Comparison of ENCODE assay signal across 26 cellular contexts in the genomic region with DNA sequence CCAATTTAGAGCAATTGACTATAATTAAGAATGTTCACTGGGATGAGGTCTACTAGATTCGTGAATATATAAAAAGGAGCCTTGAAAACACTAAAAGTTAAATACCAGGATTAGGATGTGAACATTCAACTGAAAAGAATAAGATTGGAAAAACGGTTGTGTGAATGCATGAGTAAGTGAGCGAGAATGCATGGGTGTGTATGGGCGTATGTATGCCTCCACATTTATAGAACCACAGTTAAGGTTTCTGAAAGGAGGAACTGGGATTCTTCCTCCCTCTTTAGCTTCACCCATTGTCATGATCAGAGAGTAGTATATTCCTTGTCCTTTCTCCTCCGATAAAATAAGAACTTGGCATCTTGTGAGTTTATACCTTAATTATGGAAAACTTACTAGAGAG.
DNase-seq lines count a peak whose midpoint lies in the region; ATAC-seq, FAIRE-seq and TF ChIP-seq lines count a peak whose summit lies in the region.
"Had no signal": no experiment of that assay in that cellular context is flagged by ENCODE, and none has a peak within 500 bp of the region (broad histone marks: within the 10 kb centered on the region; RNA-seq: fewer than 3 reads in every experiment).

No MANE protein-coding gene starts in this region.

- peak overlapping the region; percentile 33 for H3K4me2 ChIP-seq in HCT116 (ENCODE audit: low read length)

- H4K20me1 ChIP-seq in HCT116 (ENCODE audit: insufficient read depth): no peaks in the 10 kb centered on the region

- TF ChIP-seq CTCF in HCT116 (IDR thresholded peaks at IDR 0.05 in 2 of 3, conservative IDR thresholded peaks at IDR 0.05 in 1 of 3; ENCODE audit: borderline replicate concordance in 1 of 3, insufficient read depth in 1 of 3, low read depth in 2 of 3, low read length in 2 of 3): no peak

- TF ChIP-seq POLR2A in HCT116 (IDR thresholded peaks at IDR 0.05; ENCODE audit: borderline replicate concordance, extremely low read depth, insufficient read depth, insufficient read length) (no peak), GM12891 (IDR thresholded peaks at IDR 0.05; ENCODE audit: low read depth, low read length) (no peak)

- H2AFZ ChIP-seq in HCT116 (ENCODE audit: low read depth, low read length, poor library complexity, severe bottlenecking): peak overlapping the region; percentile 9

- FAIRE-seq in GM12891 (lab: Jason Lieb, UNC): no peak
- FAIRE-seq: GM12878 had no signal

- ATAC-seq in HCT116 (0 out of 2 replicates have a peak, but pooled peaks have one; percentile 34), HG02623 (IDR thresholded peaks at IDR 0.05; ENCODE audit: unreplicated experiment) (no peak)
- ATAC-seq: activated CD8-positive, alpha-beta memory T cell treated with anti-CD3 and anti-CD28 coated beads, Interleukin-2, amount 10 ng/mL, durations not matched to agents 7 days and 5 days; GM12878; heart right ventricle; left colon had no signal

- no TSS peak for BruUV-seq in HCT116 (replicated peaks; lab: Mats Ljungman, UMichigan)

- no peaks in the 10 kb centered on the region for H3K79me2 ChIP-seq in HCT116 (ENCODE audit: insufficient read depth, low read length)

- H3K9me2 ChIP-seq in HCT116 (ENCODE audit: insufficient read depth): no peaks in the 10 kb centered on the region

- H3K9me3 ChIP-seq in HCT116 (ENCODE audit: control insufficient read depth in 1 of 2, insufficient read depth in 1 of 2, low read depth in 1 of 2, low read length in 2 of 2): no peaks in the 10 kb centered on the region
- H3K9me3 ChIP-seq: adrenal gland, prostate gland had no signal

- DNase-seq in HCT116 (ENCODE audit: low read depth, low spot score) (no peak), MV-4-11 (lab: John Stamatoyannopoulos, UW) (peak; percentile 9), astrocyte of the hippocampus (ENCODE audit: low read depth, low spot score) (peak; percentile 6), renal cortical epithelial cell (ENCODE audit: low read depth) (peak; percentile 5), dermis blood vessel endothelial cell (no peak), GM12891 (ENCODE audit: insufficient read length, low spot score) (no peak), mucosa of gallbladder (ENCODE audit: low spot score) (no peak)
- DNase-seq: activated CD4-positive, alpha-beta T cell treated with anti-CD3 and anti-CD28 coated beads, Interleukin-2, amount 10 ng/mL, durations not matched to agents 7 days and 5 days; activated CD8-positive, alpha-beta memory T cell treated with anti-CD3 and anti-CD28 coated beads, Interleukin-2, amount 10 ng/mL, durations not matched to agents 7 days and 5 days; activated naive CD4-positive, alpha-beta T cell treated with anti-CD3 and anti-CD28 coated beads for 36 hours; activated T-cell treated with anti-CD3 and anti-CD28 coated beads, Interleukin-2, amount 50 U/mL, for 48 hours; adrenal gland; CD4-positive, CD25-positive, alpha-beta regulatory T cell; DND-41; effector CD4-positive, alpha-beta T cell; foreskin melanocyte; heart right ventricle; left colon; MM.1S; NCI-H1417 treated with DMSO at 0.1 percent for 48 hours; NCI-H774; Right ventricle myocardium superior; stimulated activated naive CD4-positive, alpha-beta T cell had no signal

- H3K27me3 ChIP-seq in HCT116 (ENCODE audit: insufficient read depth, low read length): no peaks in the 10 kb centered on the region
- H3K27me3 ChIP-seq: adrenal gland, heart right ventricle had no signal

- RAD21 ChIA-PET in HCT116 (lab: Charles Lee; ENCODE audit: low non-redundant PET in 1 of 2, low total read pairs in 2 of 2, uncharacterized antibody in 2 of 2, unreplicated experiment in 2 of 2): no interaction called here

- POLR2A ChIA-PET in HCT116 (lab: Charles Lee): no interaction called here

- TF ChIP-seq RAD21 in HCT116 (IDR thresholded peaks at IDR 0.05; ENCODE audit: low read depth): no peak

- H3K9ac ChIP-seq in HCT116 (ENCODE audit: low read length): no peak overlapping the region

- H3K4me1 ChIP-seq in HCT116 (ENCODE audit: control insufficient read depth in 1 of 2, insufficient read depth in 2 of 2, low read length in 2 of 2): peaks cover 4 to 13% of the 10 kb centered on the region in 2 experiments; a peak in 3 of 4 replicates
- H3K4me1 ChIP-seq: adrenal gland, heart right ventricle, prostate gland had no signal

- no peaks in the 10 kb centered on the region for H3K36me3 ChIP-seq in HCT116 (ENCODE audit: control insufficient read depth in 1 of 2, insufficient read depth in 2 of 2, low read length in 2 of 2)
- H3K36me3 ChIP-seq: adrenal gland, heart right ventricle, prostate gland had no signal

- intact Hi-C loops in HCT116 (cut with micrococcal nuclease): no loop called here

- CTCF ChIA-PET in HCT116 (lab: Charles Lee): no interaction called here

- no peak overlapping the region for H3K27ac ChIP-seq in HCT116 (ENCODE audit: low read depth, low read length)
- H3K27ac ChIP-seq: adrenal gland, heart right ventricle, prostate gland had no signal

- H3K4me3 ChIP-seq in HCT116 (replicated peaks in 1 of 2; ENCODE audit: low read depth in 1 of 2, low read length in 2 of 2): no peak overlapping the region
- H3K4me3 ChIP-seq: adrenal gland, GM12878, heart right ventricle, prostate gland had no signal

TF ChIP-seq in HCT116, 20 proteins besides CTCF, POLR2A, EP300 and RAD21 (continues in another document):
- no peak for TF ChIP-seq EGR1 (IDR thresholded peaks at IDR 0.05; ENCODE audit: low read depth)
- TF ChIP-seq, protein P1, sequence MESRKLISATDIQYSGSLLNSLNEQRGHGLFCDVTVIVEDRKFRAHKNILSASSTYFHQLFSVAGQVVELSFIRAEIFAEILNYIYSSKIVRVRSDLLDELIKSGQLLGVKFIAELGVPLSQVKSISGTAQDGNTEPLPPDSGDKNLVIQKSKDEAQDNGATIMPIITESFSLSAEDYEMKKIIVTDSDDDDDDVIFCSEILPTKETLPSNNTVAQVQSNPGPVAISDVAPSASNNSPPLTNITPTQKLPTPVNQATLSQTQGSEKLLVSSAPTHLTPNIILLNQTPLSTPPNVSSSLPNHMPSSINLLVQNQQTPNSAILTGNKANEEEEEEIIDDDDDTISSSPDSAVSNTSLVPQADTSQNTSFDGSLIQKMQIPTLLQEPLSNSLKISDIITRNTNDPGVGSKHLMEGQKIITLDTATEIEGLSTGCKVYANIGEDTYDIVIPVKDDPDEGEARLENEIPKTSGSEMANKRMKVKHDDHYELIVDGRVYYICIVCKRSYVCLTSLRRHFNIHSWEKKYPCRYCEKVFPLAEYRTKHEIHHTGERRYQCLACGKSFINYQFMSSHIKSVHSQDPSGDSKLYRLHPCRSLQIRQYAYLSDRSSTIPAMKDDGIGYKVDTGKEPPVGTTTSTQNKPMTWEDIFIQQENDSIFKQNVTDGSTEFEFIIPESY (IDR thresholded peaks at IDR 0.05; ENCODE audit: extremely low read depth, insufficient replicate concordance, low read length): no peak

TF ChIP-seq in GM12891, 5 proteins besides CTCF, POLR2A, EP300 and RAD21:
- no peak for TF ChIP-seq POLR2AphosphoS5 (IDR thresholded peaks at IDR 0.05; ENCODE audit: low read depth, low read length)
- TF ChIP-seq SPI1 (IDR thresholded peaks at IDR 0.05; ENCODE audit: low read depth, low read length): no peak
- TF ChIP-seq POU2F2 (IDR thresholded peaks at IDR 0.05; ENCODE audit: low read depth, low read length): no peak
- TF ChIP-seq TAF1 (IDR thresholded peaks at IDR 0.05; ENCODE audit: low read depth, low read length): no peak
- no peak for TF ChIP-seq PAX5 (IDR thresholded peaks at IDR 0.05; ENCODE audit: insufficient read depth, low read length, severe bottlenecking)

Comparison
In these comparisons a context has a peak if more than half of its experiments do, and no peak if none do; other contexts are left out.
1. DNase-seq: peak in MV-4-11 (single experiment), astrocyte of the hippocampus (single experiment) and renal cortical epithelial cell (single experiment); none in HCT116 (single experiment), dermis blood vessel endothelial cell (single experiment), GM12891 (single experiment) and mucosa of gallbladder (single experiment).